1 cellular context compared by ENCODE assay signal in genomic region chr1:11805454-11806306, GRCh38.
A peak's percentile ranks its signal among the peaks of the same experiment; 100 is the strongest.
TF ChIP-seq lines count a peak whose summit lies in the region.

A gene with protein sequence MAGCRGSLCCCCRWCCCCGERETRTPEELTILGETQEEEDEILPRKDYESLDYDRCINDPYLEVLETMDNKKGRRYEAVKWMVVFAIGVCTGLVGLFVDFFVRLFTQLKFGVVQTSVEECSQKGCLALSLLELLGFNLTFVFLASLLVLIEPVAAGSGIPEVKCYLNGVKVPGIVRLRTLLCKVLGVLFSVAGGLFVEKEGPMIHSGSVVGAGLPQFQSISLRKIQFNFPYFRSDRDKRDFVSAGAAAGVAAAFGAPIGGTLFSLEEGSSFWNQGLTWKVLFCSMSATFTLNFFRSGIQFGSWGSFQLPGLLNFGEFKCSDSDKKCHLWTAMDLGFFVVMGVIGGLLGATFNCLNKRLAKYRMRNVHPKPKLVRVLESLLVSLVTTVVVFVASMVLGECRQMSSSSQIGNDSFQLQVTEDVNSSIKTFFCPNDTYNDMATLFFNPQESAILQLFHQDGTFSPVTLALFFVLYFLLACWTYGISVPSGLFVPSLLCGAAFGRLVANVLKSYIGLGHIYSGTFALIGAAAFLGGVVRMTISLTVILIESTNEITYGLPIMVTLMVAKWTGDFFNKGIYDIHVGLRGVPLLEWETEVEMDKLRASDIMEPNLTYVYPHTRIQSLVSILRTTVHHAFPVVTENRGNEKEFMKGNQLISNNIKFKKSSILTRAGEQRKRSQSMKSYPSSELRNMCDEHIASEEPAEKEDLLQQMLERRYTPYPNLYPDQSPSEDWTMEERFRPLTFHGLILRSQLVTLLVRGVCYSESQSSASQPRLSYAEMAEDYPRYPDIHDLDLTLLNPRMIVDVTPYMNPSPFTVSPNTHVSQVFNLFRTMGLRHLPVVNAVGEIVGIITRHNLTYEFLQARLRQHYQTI (plus strand): TSS chr1:11806191. CDS start chr1:11806263, 72 bp downstream.
TSS of gene MTHFR (minus strand) at chr1:11805964. CDS start at chr1:11803116, 2,848 bp downstream.

TF ChIP-seq in HepG2, 621 proteins besides CTCF, POLR2A, EP300 and RAD21 (continued from another document and continues in another):
- TF ChIP-seq, protein P1, sequence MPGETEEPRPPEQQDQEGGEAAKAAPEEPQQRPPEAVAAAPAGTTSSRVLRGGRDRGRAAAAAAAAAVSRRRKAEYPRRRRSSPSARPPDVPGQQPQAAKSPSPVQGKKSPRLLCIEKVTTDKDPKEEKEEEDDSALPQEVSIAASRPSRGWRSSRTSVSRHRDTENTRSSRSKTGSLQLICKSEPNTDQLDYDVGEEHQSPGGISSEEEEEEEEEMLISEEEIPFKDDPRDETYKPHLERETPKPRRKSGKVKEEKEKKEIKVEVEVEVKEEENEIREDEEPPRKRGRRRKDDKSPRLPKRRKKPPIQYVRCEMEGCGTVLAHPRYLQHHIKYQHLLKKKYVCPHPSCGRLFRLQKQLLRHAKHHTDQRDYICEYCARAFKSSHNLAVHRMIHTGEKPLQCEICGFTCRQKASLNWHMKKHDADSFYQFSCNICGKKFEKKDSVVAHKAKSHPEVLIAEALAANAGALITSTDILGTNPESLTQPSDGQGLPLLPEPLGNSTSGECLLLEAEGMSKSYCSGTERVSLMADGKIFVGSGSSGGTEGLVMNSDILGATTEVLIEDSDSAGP (CRISPR knock-in tag; IDR thresholded peaks at IDR 0.05; ENCODE audit: borderline replicate concordance), result peak; percentile 85
- TF ChIP-seq BATF2 (CRISPR knock-in tag; IDR thresholded peaks at IDR 0.05) (0 out of 2 replicates have a peak, but pooled peaks have one; percentile 13), ZFP1 (CRISPR knock-in tag; IDR thresholded peaks at IDR 0.05) (no peak; the same call in 1 of the 2 replicates), LCORL (IDR thresholded peaks at IDR 0.05) (no peak), LCORL (CRISPR knock-in tag; IDR thresholded peaks at IDR 0.05) (0 out of 2 replicates have a peak, but pooled peaks have one; percentile 54), ZNF451 (CRISPR knock-in tag; IDR thresholded peaks at IDR 0.05) (no peak), HDAC1 (CRISPR knock-in tag; IDR thresholded peaks at IDR 0.05) (peak; percentile 82), ZNF234 (CRISPR knock-in tag; conservative IDR thresholded peaks at IDR 0.05) (peak; percentile 92; the same call in 1 of the 2 replicates), HDAC2 (CRISPR knock-in tag; IDR thresholded peaks at IDR 0.05) (peak; percentile 66), ATF4 (CRISPR knock-in tag; IDR thresholded peaks at IDR 0.05) (peak in 1 of 2 experiments; percentile 40; a peak in 2 of 4 replicates), SIN3B (IDR thresholded peaks at IDR 0.05; ENCODE audit: low read length) (peak; percentile 71; the same call in 1 of the 2 replicates), ZNF746 (CRISPR knock-in tag; IDR thresholded peaks at IDR 0.05) (peak; percentile 83), ZNF777 (CRISPR knock-in tag; IDR thresholded peaks at IDR 0.05) (no peak; the same call in 1 of the 2 replicates), GABPA (IDR thresholded peaks at IDR 0.05; ENCODE audit: low read depth, low read length) (peak; percentile 98), GABPA (CRISPR knock-in tag; IDR thresholded peaks at IDR 0.05; ENCODE audit: low read depth) (peak; percentile 93), TFDP2 (CRISPR knock-in tag; IDR thresholded peaks at IDR 0.05) (peak; percentile 54), PHF20 (CRISPR knock-in tag; IDR thresholded peaks at IDR 0.05) (peak; percentile 87), ZNF317 (CRISPR knock-in tag; IDR thresholded peaks at IDR 0.05) (peak; percentile 15; the same call in 1 of the 2 replicates), RBM22 (optimal IDR thresholded peaks at IDR 0.05; ENCODE audit: low read length) (no peak), MLLT10 (CRISPR knock-in tag; IDR thresholded peaks at IDR 0.05) (no peak), FOXK1 (CRISPR knock-in tag; IDR thresholded peaks at IDR 0.05; ENCODE audit: borderline replicate concordance, low read depth) (peak; percentile 72), FOXC1 (CRISPR knock-in tag; IDR thresholded peaks at IDR 0.05; ENCODE audit: borderline replicate concordance) (peak; percentile 74; the same call in 1 of the 2 replicates), ZBTB20 (CRISPR knock-in tag; IDR thresholded peaks at IDR 0.05; ENCODE audit: borderline replicate concordance, low read depth) (no peak), REPIN1 (CRISPR knock-in tag; IDR thresholded peaks at IDR 0.05; ENCODE audit: borderline replicate concordance, low read depth) (peak; percentile 67; the same call in 1 of the 2 replicates), PRMT3 (CRISPR knock-in tag; IDR thresholded peaks at IDR 0.05; ENCODE audit: borderline replicate concordance, low read depth) (no peak), ZNF691 (CRISPR knock-in tag; IDR thresholded peaks at IDR 0.05; ENCODE audit: borderline replicate concordance, low read depth) (peak; percentile 79; the same call in 1 of the 2 replicates), ZBTB7B (CRISPR knock-in tag; IDR thresholded peaks at IDR 0.05) (peak; percentile 77), ZBTB44 (CRISPR knock-in tag; IDR thresholded peaks at IDR 0.05) (0 out of 2 replicates have a peak, but pooled peaks have one; percentile 1), ZNF577 (CRISPR knock-in tag; IDR thresholded peaks at IDR 0.05; ENCODE audit: borderline replicate concordance, low read depth) (no peak), EED (CRISPR knock-in tag; IDR thresholded peaks at IDR 0.05) (peak; percentile 3; the same call in 1 of the 2 replicates), ZBTB37 (CRISPR knock-in tag; IDR thresholded peaks at IDR 0.05) (no peak), IRX3 (CRISPR knock-in tag; IDR thresholded peaks at IDR 0.05; ENCODE audit: borderline replicate concordance, low read depth) (0 out of 2 replicates have a peak, but pooled peaks have one; percentile 20), MTA1 (CRISPR knock-in tag; IDR thresholded peaks at IDR 0.05; ENCODE audit: borderline replicate concordance) (0 out of 2 replicates have a peak, but pooled peaks have one; percentile 83), ZMYM3 (CRISPR knock-in tag; IDR thresholded peaks at IDR 0.05) (no peak; the same call in 1 of the 2 replicates), ZBTB46 (CRISPR knock-in tag; IDR thresholded peaks at IDR 0.05; ENCODE audit: borderline replicate concordance) (no peak), DDIT3 (CRISPR knock-in tag; IDR thresholded peaks at IDR 0.05) (no peak), CREM (IDR thresholded peaks at IDR 0.05) (peak; percentile 88), CREM (CRISPR knock-in tag; IDR thresholded peaks at IDR 0.05) (no peak), HNRNPL (IDR thresholded peaks at IDR 0.05; ENCODE audit: low read depth, low read length) (0 out of 2 replicates have a peak, but pooled peaks have one; percentile 65)
- TF ChIP-seq, protein P2, sequence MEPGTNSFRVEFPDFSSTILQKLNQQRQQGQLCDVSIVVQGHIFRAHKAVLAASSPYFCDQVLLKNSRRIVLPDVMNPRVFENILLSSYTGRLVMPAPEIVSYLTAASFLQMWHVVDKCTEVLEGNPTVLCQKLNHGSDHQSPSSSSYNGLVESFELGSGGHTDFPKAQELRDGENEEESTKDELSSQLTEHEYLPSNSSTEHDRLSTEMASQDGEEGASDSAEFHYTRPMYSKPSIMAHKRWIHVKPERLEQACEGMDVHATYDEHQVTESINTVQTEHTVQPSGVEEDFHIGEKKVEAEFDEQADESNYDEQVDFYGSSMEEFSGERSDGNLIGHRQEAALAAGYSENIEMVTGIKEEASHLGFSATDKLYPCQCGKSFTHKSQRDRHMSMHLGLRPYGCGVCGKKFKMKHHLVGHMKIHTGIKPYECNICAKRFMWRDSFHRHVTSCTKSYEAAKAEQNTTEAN (CRISPR knock-in tag; conservative IDR thresholded peaks at IDR 0.05), result peak; percentile 51; the same call in 1 of the 2 replicates
- TF ChIP-seq, protein P3, sequence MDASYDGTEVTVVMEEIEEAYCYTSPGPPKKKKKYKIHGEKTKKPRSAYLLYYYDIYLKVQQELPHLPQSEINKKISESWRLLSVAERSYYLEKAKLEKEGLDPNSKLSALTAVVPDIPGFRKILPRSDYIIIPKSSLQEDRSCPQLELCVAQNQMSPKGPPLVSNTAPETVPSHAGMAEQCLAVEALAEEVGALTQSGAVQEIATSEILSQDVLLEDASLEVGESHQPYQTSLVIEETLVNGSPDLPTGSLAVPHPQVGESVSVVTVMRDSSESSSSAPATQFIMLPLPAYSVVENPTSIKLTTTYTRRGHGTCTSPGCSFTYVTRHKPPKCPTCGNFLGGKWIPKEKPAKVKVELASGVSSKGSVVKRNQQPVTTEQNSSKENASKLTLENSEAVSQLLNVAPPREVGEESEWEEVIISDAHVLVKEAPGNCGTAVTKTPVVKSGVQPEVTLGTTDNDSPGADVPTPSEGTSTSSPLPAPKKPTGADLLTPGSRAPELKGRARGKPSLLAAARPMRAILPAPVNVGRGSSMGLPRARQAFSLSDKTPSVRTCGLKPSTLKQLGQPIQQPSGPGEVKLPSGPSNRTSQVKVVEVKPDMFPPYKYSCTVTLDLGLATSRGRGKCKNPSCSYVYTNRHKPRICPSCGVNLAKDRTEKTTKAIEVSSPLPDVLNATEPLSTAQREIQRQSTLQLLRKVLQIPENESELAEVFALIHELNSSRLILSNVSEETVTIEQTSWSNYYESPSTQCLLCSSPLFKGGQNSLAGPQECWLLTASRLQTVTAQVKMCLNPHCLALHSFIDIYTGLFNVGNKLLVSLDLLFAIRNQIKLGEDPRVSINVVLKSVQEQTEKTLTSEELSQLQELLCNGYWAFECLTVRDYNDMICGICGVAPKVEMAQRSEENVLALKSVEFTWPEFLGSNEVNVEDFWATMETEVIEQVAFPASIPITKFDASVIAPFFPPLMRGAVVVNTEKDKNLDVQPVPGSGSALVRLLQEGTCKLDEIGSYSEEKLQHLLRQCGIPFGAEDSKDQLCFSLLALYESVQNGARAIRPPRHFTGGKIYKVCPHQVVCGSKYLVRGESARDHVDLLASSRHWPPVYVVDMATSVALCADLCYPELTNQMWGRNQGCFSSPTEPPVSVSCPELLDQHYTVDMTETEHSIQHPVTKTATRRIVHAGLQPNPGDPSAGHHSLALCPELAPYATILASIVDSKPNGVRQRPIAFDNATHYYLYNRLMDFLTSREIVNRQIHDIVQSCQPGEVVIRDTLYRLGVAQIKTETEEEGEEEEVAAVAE (CRISPR knock-in tag; IDR thresholded peaks at IDR 0.05; ENCODE audit: borderline replicate concordance), result no peak; the same call in 1 of the 2 replicates
